ENCODE assay signal across 2 cellular contexts in the genomic region with DNA sequence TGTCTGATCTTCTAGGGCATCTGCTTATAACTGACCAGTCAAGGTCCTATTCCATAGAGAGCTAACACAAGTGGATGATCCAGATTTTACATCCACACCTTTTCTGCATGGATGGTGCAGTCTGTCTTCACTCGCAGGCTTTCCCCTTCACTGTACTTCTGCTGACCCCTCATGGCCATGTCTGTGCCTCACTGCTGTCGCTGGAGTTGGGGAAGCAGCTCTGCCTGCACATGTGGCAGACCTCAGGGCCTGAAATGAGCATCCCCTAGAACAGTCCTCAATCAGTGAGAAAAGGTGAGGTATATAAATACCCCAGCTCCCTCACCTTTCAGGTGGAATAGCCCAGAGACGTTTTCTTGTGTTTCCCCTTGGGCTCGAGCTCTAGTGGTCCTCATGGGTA.
TF ChIP-seq lines count a peak whose summit lies in the region.

No MANE protein-coding gene starts in this region.

TF ChIP-seq in HCT116, 20 proteins besides CTCF, POLR2A, EP300 and RAD21 (continued from another document):
- TF ChIP-seq, protein P1, sequence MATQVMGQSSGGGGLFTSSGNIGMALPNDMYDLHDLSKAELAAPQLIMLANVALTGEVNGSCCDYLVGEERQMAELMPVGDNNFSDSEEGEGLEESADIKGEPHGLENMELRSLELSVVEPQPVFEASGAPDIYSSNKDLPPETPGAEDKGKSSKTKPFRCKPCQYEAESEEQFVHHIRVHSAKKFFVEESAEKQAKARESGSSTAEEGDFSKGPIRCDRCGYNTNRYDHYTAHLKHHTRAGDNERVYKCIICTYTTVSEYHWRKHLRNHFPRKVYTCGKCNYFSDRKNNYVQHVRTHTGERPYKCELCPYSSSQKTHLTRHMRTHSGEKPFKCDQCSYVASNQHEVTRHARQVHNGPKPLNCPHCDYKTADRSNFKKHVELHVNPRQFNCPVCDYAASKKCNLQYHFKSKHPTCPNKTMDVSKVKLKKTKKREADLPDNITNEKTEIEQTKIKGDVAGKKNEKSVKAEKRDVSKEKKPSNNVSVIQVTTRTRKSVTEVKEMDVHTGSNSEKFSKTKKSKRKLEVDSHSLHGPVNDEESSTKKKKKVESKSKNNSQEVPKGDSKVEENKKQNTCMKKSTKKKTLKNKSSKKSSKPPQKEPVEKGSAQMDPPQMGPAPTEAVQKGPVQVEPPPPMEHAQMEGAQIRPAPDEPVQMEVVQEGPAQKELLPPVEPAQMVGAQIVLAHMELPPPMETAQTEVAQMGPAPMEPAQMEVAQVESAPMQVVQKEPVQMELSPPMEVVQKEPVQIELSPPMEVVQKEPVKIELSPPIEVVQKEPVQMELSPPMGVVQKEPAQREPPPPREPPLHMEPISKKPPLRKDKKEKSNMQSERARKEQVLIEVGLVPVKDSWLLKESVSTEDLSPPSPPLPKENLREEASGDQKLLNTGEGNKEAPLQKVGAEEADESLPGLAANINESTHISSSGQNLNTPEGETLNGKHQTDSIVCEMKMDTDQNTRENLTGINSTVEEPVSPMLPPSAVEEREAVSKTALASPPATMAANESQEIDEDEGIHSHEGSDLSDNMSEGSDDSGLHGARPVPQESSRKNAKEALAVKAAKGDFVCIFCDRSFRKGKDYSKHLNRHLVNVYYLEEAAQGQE (IDR thresholded peaks at IDR 0.05; ENCODE audit: low read depth): no peak
- TF ChIP-seq, protein P2, sequence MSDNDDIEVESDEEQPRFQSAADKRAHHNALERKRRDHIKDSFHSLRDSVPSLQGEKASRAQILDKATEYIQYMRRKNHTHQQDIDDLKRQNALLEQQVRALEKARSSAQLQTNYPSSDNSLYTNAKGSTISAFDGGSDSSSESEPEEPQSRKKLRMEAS (IDR thresholded peaks at IDR 0.05): no peak
- no peak for TF ChIP-seq YY1 (IDR thresholded peaks at IDR 0.05; ENCODE audit: extremely low read depth, insufficient replicate concordance, low read depth, low read length)
TF ChIP-seq in HCT116: peak in this region for 0.

TF ChIP-seq in SK-N-SH treated with all-trans-retinoic acid at 6 μM for 48 hours, 23 proteins besides CTCF, POLR2A, EP300 and RAD21 (continued from another document):
- no peak for TF ChIP-seq ZNF70 (CRISPR knock-in tag; IDR thresholded peaks at IDR 0.05)
- TF ChIP-seq, protein P3, sequence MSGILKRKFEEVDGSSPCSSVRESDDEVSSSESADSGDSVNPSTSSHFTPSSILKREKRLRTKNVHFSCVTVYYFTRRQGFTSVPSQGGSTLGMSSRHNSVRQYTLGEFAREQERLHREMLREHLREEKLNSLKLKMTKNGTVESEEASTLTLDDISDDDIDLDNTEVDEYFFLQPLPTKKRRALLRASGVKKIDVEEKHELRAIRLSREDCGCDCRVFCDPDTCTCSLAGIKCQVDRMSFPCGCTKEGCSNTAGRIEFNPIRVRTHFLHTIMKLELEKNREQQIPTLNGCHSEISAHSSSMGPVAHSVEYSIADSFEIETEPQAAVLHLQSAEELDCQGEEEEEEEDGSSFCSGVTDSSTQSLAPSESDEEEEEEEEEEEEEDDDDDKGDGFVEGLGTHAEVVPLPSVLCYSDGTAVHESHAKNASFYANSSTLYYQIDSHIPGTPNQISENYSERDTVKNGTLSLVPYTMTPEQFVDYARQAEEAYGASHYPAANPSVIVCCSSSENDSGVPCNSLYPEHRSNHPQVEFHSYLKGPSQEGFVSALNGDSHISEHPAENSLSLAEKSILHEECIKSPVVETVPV (CRISPR knock-in tag; IDR thresholded peaks at IDR 0.05): no peak
- no peak for TF ChIP-seq ZC3H10 (CRISPR knock-in tag; IDR thresholded peaks at IDR 0.05)
- no peak for TF ChIP-seq OSR1 (CRISPR knock-in tag; IDR thresholded peaks at IDR 0.05)
- TF ChIP-seq, protein P4, sequence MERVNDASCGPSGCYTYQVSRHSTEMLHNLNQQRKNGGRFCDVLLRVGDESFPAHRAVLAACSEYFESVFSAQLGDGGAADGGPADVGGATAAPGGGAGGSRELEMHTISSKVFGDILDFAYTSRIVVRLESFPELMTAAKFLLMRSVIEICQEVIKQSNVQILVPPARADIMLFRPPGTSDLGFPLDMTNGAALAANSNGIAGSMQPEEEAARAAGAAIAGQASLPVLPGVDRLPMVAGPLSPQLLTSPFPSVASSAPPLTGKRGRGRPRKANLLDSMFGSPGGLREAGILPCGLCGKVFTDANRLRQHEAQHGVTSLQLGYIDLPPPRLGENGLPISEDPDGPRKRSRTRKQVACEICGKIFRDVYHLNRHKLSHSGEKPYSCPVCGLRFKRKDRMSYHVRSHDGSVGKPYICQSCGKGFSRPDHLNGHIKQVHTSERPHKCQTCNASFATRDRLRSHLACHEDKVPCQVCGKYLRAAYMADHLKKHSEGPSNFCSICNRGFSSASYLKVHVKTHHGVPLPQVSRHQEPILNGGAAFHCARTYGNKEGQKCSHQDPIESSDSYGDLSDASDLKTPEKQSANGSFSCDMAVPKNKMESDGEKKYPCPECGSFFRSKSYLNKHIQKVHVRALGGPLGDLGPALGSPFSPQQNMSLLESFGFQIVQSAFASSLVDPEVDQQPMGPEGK (CRISPR knock-in tag; IDR thresholded peaks at IDR 0.05; ENCODE audit: borderline replicate concordance): no peak
- TF ChIP-seq, protein P5, sequence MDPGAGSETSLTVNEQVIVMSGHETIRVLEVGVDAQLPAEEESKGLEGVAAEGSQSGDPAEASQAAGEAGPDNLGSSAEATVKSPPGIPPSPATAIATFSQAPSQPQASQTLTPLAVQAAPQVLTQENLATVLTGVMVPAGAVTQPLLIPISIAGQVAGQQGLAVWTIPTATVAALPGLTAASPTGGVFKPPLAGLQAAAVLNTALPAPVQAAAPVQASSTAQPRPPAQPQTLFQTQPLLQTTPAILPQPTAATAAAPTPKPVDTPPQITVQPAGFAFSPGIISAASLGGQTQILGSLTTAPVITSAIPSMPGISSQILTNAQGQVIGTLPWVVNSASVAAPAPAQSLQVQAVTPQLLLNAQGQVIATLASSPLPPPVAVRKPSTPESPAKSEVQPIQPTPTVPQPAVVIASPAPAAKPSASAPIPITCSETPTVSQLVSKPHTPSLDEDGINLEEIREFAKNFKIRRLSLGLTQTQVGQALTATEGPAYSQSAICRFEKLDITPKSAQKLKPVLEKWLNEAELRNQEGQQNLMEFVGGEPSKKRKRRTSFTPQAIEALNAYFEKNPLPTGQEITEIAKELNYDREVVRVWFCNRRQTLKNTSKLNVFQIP (CRISPR knock-in tag; IDR thresholded peaks at IDR 0.05; ENCODE audit: borderline replicate concordance, low read depth): no peak
- no peak for TF ChIP-seq ISL1 (CRISPR knock-in tag; IDR thresholded peaks at IDR 0.05)
- TF ChIP-seq ARNTL (CRISPR knock-in tag; IDR thresholded peaks at IDR 0.05; ENCODE audit: borderline replicate concordance, low read depth): no peak
TF ChIP-seq in SK-N-SH treated with all-trans-retinoic acid at 6 μM for 48 hours: peak in this region for 0.
